Comparison of ENCODE assay signal across 23 cellular contexts in genomic region chr7:101368422-101369165, GRCh38. TPM values are rescaled to one million over a fixed set of nuclear protein-coding genes. Genes with fewer than 3 reads are reported as not detected.
"Had no signal": no experiment of that assay in that cellular context is flagged by ENCODE, and none has a peak within 500 bp of the region (broad histone marks: within the 10 kb centered on the region; RNA-seq: fewer than 3 reads in every experiment).

No MANE protein-coding gene starts in this region.

- H3K27ac ChIP-seq: esophagus squamous epithelium, gastroesophageal sphincter, left ventricle myocardium inferior, ovary, testis, tibial nerve had no signal

- H3K4me3 ChIP-seq: esophagus squamous epithelium, gastroesophageal sphincter, left ventricle myocardium inferior, mucosa of descending colon, ovary, testis, tibial nerve had no signal

- ATAC-seq: gastroesophageal sphincter; left cardiac atrium; mucosa of descending colon; naive thymus-derived CD8-positive, alpha-beta T cell; right cardiac atrium; stimulated activated memory B cell treated with anti-CD40 and anti-IgM and Interleukin-4, amounts not matched to agents 10 μg/mL and 1 μg/mL and 100 μg/mL, for 72 hours had no signal

- H3K27me3 ChIP-seq: ovary, testis had no signal

- FAIRE-seq: colon, kidney had no signal

- H3K36me3 Mint-ChIP-seq: naive thymus-derived CD8-positive, alpha-beta T cell; stimulated activated memory B cell treated with anti-CD40 and anti-IgM and Interleukin-4, amounts not matched to agents 10 μg/mL and 1 μg/mL and 100 μg/mL, for 72 hours had no signal

- H3K9me3 ChIP-seq: esophagus squamous epithelium, gastroesophageal sphincter, left ventricle myocardium inferior, mucosa of descending colon, ovary, testis had no signal

- H3K36me3 ChIP-seq: esophagus squamous epithelium, gastroesophageal sphincter, left ventricle myocardium inferior, ovary, tibial nerve had no signal

- DNase-seq: esophagus squamous epithelium; foreskin fibroblast; glutamatergic neuron; kidney; left cardiac atrium; left ventricle myocardium inferior; mucosa of descending colon; naive thymus-derived CD8-positive, alpha-beta T cell; ovary; right cardiac atrium; stimulated activated CD4-positive, alpha-beta T cell treated with anti-CD3 and anti-CD28 coated beads, Interleukin-4, amount 100 ng/mL, for 24 hours; stimulated activated naive CD8-positive, alpha-beta T cell treated with anti-CD3 and anti-CD28 coated beads, Interleukin-15, amount 100 ng/mL, for 72 hours; testis had no signal

- H3K4me3 Mint-ChIP-seq: dendritic cell treated with granulocyte-macrophage colony-stimulating factor and Interleukin-4, amounts not matched to agents 40 ng/mL and 50 ng/mL, for 4 days; naive thymus-derived CD8-positive, alpha-beta T cell; stimulated activated memory B cell treated with anti-CD40 and anti-IgM and Interleukin-4, amounts not matched to agents 10 μg/mL and 1 μg/mL and 100 μg/mL, for 72 hours; stimulated activated naive CD8-positive, alpha-beta T cell treated with anti-CD3 and anti-CD28 coated beads, Interleukin-15, amount 100 ng/mL, for 72 hours had no signal

- H3K27ac Mint-ChIP-seq: dendritic cell treated with granulocyte-macrophage colony-stimulating factor and Interleukin-4, amounts not matched to agents 40 ng/mL and 50 ng/mL, for 4 days; stimulated activated memory B cell treated with anti-CD40 and anti-IgM and Interleukin-4, amounts not matched to agents 10 μg/mL and 1 μg/mL and 100 μg/mL, for 72 hours; stimulated activated naive CD8-positive, alpha-beta T cell treated with anti-CD3 and anti-CD28 coated beads, Interleukin-15, amount 100 ng/mL, for 72 hours had no signal

- H3K9me3 Mint-ChIP-seq: dendritic cell treated with granulocyte-macrophage colony-stimulating factor and Interleukin-4, amounts not matched to agents 40 ng/mL and 50 ng/mL, for 4 days; naive thymus-derived CD8-positive, alpha-beta T cell; stimulated activated naive CD8-positive, alpha-beta T cell treated with anti-CD3 and anti-CD28 coated beads, Interleukin-15, amount 100 ng/mL, for 72 hours had no signal

RNA-seq across cellular contexts. Expression of gene COL26A1, which starts 5.9 kb away (rescaled TPM):
- total RNA-seq: epithelial cell of proximal tubule; esophagus squamous epithelium; gastroesophageal sphincter; left cardiac atrium; left ventricle myocardium inferior; mammary epithelial cell; mucosa of descending colon; naive thymus-derived CD8-positive, alpha-beta T cell; posterior vena cava; subcutaneous adipose tissue; ureter had no signal
- polyA plus RNA-seq: mammary epithelial cell; naive thymus-derived CD8-positive, alpha-beta T cell had no signal
